Comparison of ENCODE assay signal across 16 cellular contexts in genomic region chr2:239826786-239827510, GRCh38.
DNase-seq lines count a peak whose midpoint lies in the region; ATAC-seq and TF ChIP-seq lines count a peak whose summit lies in the region.
"Had no signal": no experiment of that assay in that cellular context is flagged by ENCODE, and none has a peak within 500 bp of the region (broad histone marks: within the 10 kb centered on the region; RNA-seq: fewer than 3 reads in every experiment).

No MANE protein-coding gene starts in this region.

- no peak overlapping the region for H3K4me3 ChIP-seq in lower lobe of right lung

- H3K27me3 Mint-ChIP-seq in activated naive CD8-positive, alpha-beta T cell treated with anti-CD3 and anti-CD28 coated beads, Interleukin-2, amount 10 ng/mL, durations not matched to agents 7 days and 5 days: no peaks in the 10 kb centered on the region
- H3K27me3 Mint-ChIP-seq in activated naive CD8-positive, alpha-beta T cell treated with anti-CD3 and anti-CD28 coated beads for 36 hours: peaks cover 2% of the 10 kb centered on the region
- H3K27me3 Mint-ChIP-seq: stimulated activated naive CD8-positive, alpha-beta T cell treated with anti-CD3 and anti-CD28 coated beads, Interleukin-15, Interleukin-2, amounts not matched to agents 100 ng/mL and 50 ng/mL, for 24 hours had no signal

- H3K36me3 ChIP-seq in lower lobe of right lung: no peaks in the 10 kb centered on the region
- H3K36me3 ChIP-seq: brain microvascular endothelial cell had no signal

- H3K4me1 ChIP-seq in lower lobe of right lung: peaks cover 13% of the 10 kb centered on the region

- H3K27ac ChIP-seq in lower lobe of right lung: no peak overlapping the region
- H3K27ac ChIP-seq: brain microvascular endothelial cell, RWPE1 had no signal

- intact Hi-C loops in lower lobe of right lung (cut with DNase I): no loop called here

- H3K4me1 Mint-ChIP-seq in activated naive CD8-positive, alpha-beta T cell treated with anti-CD3 and anti-CD28 coated beads, Interleukin-2, amount 10 ng/mL, durations not matched to agents 7 days and 5 days: no peaks in the 10 kb centered on the region
- H3K4me1 Mint-ChIP-seq in activated naive CD8-positive, alpha-beta T cell treated with anti-CD3 and anti-CD28 coated beads for 36 hours: no peaks in the 10 kb centered on the region
- H3K4me1 Mint-ChIP-seq: CD8-positive, alpha-beta memory T cell had no signal

- no peak overlapping the region for H3K4me3 Mint-ChIP-seq in activated naive CD8-positive, alpha-beta T cell treated with anti-CD3 and anti-CD28 coated beads, Interleukin-2, amount 10 ng/mL, durations not matched to agents 7 days and 5 days
- no peak overlapping the region for H3K4me3 Mint-ChIP-seq in activated naive CD8-positive, alpha-beta T cell treated with anti-CD3 and anti-CD28 coated beads for 36 hours
- H3K4me3 Mint-ChIP-seq: CD8-positive, alpha-beta memory T cell; stimulated activated naive CD8-positive, alpha-beta T cell treated with anti-CD3 and anti-CD28 coated beads, Interleukin-15, Interleukin-2, amounts not matched to agents 100 ng/mL and 50 ng/mL, for 24 hours; T-helper 1 cell treated with Interleukin-12 subunit alpha and Interleukin-12 subunit beta and Interleukin-4 antibody, amounts not matched to agents 30 μg/mL and 1 μg/mL, for 36 hours had no signal

- peak; percentile 22 for DNase-seq in activated naive CD8-positive, alpha-beta T cell treated with anti-CD3 and anti-CD28 coated beads, Interleukin-2, amount 10 ng/mL, durations not matched to agents 7 days and 5 days
- DNase-seq in activated naive CD8-positive, alpha-beta T cell treated with anti-CD3 and anti-CD28 coated beads for 36 hours: no peak
- DNase-seq in activated CD8-positive, alpha-beta memory T cell treated with anti-CD3 and anti-CD28 coated beads, Interleukin-2, amount 50 U/mL, for 48 hours: peak; percentile 36
- DNase-seq in mucosa of gallbladder (ENCODE audit: low spot score) (peak; percentile 8), ureter (ENCODE audit: low spot score) (peak; percentile 36), lower lobe of right lung (no peak), SHP77 treated with DMSO at 0.1 percent for 48 hours (lab: John Stamatoyannopoulos, UW) (no peak)
- DNase-seq: activated naive CD4-positive, alpha-beta T cell treated with anti-CD3 and anti-CD28 coated beads, Interleukin-2, amount 50 U/mL, for 16 hours; brain microvascular endothelial cell; IMR-90; NCI-H2029 treated with DMSO at 0.1 percent for 48 hours had no signal

- TF ChIP-seq CTCF in lower lobe of right lung (IDR thresholded peaks at IDR 0.05): no peak

- H3K9me3 ChIP-seq in lower lobe of right lung: no peaks in the 10 kb centered on the region

- no peak for ATAC-seq in activated naive CD8-positive, alpha-beta T cell treated with anti-CD3 and anti-CD28 coated beads, Interleukin-2, amount 10 ng/mL, durations not matched to agents 7 days and 5 days (ENCODE audit: low read depth)
- ATAC-seq in lower lobe of right lung (no peak), GM21619 (IDR thresholded peaks at IDR 0.05; ENCODE audit: unreplicated experiment) (no peak)

- no peak overlapping the region for H3K27ac Mint-ChIP-seq in activated naive CD8-positive, alpha-beta T cell treated with anti-CD3 and anti-CD28 coated beads, Interleukin-2, amount 10 ng/mL, durations not matched to agents 7 days and 5 days
- no peak overlapping the region for H3K27ac Mint-ChIP-seq in activated naive CD8-positive, alpha-beta T cell treated with anti-CD3 and anti-CD28 coated beads for 36 hours
- H3K27ac Mint-ChIP-seq: CD8-positive, alpha-beta memory T cell; stimulated activated naive CD8-positive, alpha-beta T cell treated with anti-CD3 and anti-CD28 coated beads, Interleukin-15, Interleukin-2, amounts not matched to agents 100 ng/mL and 50 ng/mL, for 24 hours; T-helper 1 cell treated with Interleukin-12 subunit alpha and Interleukin-12 subunit beta and Interleukin-4 antibody, amounts not matched to agents 30 μg/mL and 1 μg/mL, for 36 hours had no signal

- no peaks in the 10 kb centered on the region for H3K27me3 ChIP-seq in lower lobe of right lung (ENCODE audit: low read depth)
- H3K27me3 ChIP-seq: brain microvascular endothelial cell had no signal

- no peaks in the 10 kb centered on the region for H3K9me3 Mint-ChIP-seq in activated naive CD8-positive, alpha-beta T cell treated with anti-CD3 and anti-CD28 coated beads, Interleukin-2, amount 10 ng/mL, durations not matched to agents 7 days and 5 days
- H3K9me3 Mint-ChIP-seq in activated naive CD8-positive, alpha-beta T cell treated with anti-CD3 and anti-CD28 coated beads for 36 hours: no peaks in the 10 kb centered on the region
- H3K9me3 Mint-ChIP-seq: CD8-positive, alpha-beta memory T cell; stimulated activated naive CD8-positive, alpha-beta T cell treated with anti-CD3 and anti-CD28 coated beads, Interleukin-15, Interleukin-2, amounts not matched to agents 100 ng/mL and 50 ng/mL, for 24 hours; T-helper 1 cell treated with Interleukin-12 subunit alpha and Interleukin-12 subunit beta and Interleukin-4 antibody, amounts not matched to agents 30 μg/mL and 1 μg/mL, for 36 hours had no signal

- H3K36me3 Mint-ChIP-seq in activated naive CD8-positive, alpha-beta T cell treated with anti-CD3 and anti-CD28 coated beads, Interleukin-2, amount 10 ng/mL, durations not matched to agents 7 days and 5 days: no peaks in the 10 kb centered on the region
- no peaks in the 10 kb centered on the region for H3K36me3 Mint-ChIP-seq in activated naive CD8-positive, alpha-beta T cell treated with anti-CD3 and anti-CD28 coated beads for 36 hours
- H3K36me3 Mint-ChIP-seq: CD8-positive, alpha-beta memory T cell had no signal

- POLR2A ChIA-PET in activated naive CD8-positive, alpha-beta T cell treated with anti-CD3 and anti-CD28 coated beads, Interleukin-2, amount 10 ng/mL, durations not matched to agents 7 days and 5 days (lab: Charles Lee): no interaction called here

Comparison
In these comparisons a context has a peak if more than half of its experiments do, and no peak if none do; other contexts are left out.
1. DNase-seq: peak in activated naive CD8-positive, alpha-beta T cell treated with anti-CD3 and anti-CD28 coated beads, Interleukin-2, amount 10 ng/mL, durations not matched to agents 7 days and 5 days (single experiment), activated CD8-positive, alpha-beta memory T cell treated with anti-CD3 and anti-CD28 coated beads, Interleukin-2, amount 50 U/mL, for 48 hours (single experiment), mucosa of gallbladder (single experiment) and ureter (single experiment); none in activated naive CD8-positive, alpha-beta T cell treated with anti-CD3 and anti-CD28 coated beads for 36 hours (single experiment), lower lobe of right lung (single experiment) and SHP77 treated with DMSO at 0.1 percent for 48 hours (single experiment).